ENCODE assay signal across 9 cellular contexts in genomic region chr7:131764143-131764795, GRCh38.
"Had no signal": no experiment of that assay in that cellular context is flagged by ENCODE, and none has a peak within 500 bp of the region (broad histone marks: within the 10 kb centered on the region; RNA-seq: fewer than 3 reads in every experiment).

No MANE protein-coding gene starts in this region.

- DNase-seq: GM23248, GOT3, H9, HCEC 1CT, HFFc6, KG1 had no signal

- H3K4me3 Mint-ChIP-seq: H9, HFFc6, IgD-negative memory B cell had no signal

- H3K27ac ChIP-seq: GM23248, HL-60 had no signal

- ATAC-seq: HepG2 had no signal

- H3K4me3 ChIP-seq: GM23248 had no signal

- H2AFZ ChIP-seq: GM23248 had no signal

- H3K27ac Mint-ChIP-seq: HFFc6, IgD-negative memory B cell had no signal

- H3K4me1 Mint-ChIP-seq: IgD-negative memory B cell had no signal

- H3K9ac ChIP-seq: GM23248 had no signal

- H3K36me3 Mint-ChIP-seq: IgD-negative memory B cell had no signal
